8 cellular contexts compared by ENCODE assay signal in the genomic region with DNA sequence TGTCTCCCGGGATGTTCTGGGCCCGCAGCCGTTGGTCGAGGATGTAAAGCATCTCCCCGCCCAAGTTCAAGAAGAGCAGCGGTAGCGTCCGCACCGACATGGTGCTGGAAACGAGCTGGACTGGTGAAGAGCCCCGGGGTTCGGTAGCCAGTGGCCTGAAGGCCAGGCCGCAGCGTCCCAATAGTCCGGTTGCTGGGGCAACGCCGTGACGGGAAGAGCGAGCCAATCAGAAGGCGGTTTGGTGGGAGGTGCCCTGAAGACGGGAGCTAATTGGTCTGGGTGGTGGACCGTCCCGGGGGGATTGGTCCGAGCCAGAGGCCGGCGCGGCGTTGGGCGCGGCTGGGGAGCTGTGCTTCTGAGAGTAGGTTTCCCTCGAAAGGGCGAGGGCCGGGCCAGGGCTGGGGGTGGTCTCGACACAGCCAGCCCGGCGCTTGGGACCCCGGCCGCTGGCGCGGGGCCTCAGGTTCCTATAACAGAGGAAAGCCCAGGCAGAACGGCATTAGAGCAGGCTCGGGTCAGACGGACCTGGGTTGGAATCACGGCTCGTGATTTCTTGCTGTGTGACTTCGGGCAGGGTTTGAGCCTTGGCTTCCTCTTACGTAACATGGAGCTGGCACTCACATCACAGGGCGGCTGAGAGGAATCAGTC. TPM values are rescaled to one million over a fixed set of nuclear protein-coding genes. Genes with fewer than 3 reads are reported as not detected.
DNase-seq lines count a peak whose midpoint lies in the region; ATAC-seq and TF ChIP-seq lines count a peak whose summit lies in the region.

A gene with protein sequence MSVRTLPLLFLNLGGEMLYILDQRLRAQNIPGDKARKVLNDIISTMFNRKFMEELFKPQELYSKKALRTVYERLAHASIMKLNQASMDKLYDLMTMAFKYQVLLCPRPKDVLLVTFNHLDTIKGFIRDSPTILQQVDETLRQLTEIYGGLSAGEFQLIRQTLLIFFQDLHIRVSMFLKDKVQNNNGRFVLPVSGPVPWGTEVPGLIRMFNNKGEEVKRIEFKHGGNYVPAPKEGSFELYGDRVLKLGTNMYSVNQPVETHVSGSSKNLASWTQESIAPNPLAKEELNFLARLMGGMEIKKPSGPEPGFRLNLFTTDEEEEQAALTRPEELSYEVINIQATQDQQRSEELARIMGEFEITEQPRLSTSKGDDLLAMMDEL (minus strand): TSS at position 182 of the 649 bp plus-strand sequence. CDS start 82 bp downstream, at position 100.

- H3K27ac Mint-ChIP-seq in activated CD4-positive, alpha-beta T cell treated with anti-CD3 and anti-CD28 coated beads, Interleukin-2, amount 10 ng/mL, durations not matched to agents 7 days and 5 days, result peak within 1 kb of the TSS; percentile 95

- no peaks in the 10 kb centered on the region for H3K27me3 Mint-ChIP-seq in activated CD4-positive, alpha-beta T cell treated with anti-CD3 and anti-CD28 coated beads, Interleukin-2, amount 10 ng/mL, durations not matched to agents 7 days and 5 days

- H3K27me3 ChIP-seq in layer of hippocampus (ENCODE audit: control insufficient read depth, insufficient read depth, low read length), result no peaks in the 10 kb centered on the region

- ATAC-seq in GM19035 (IDR thresholded peaks at IDR 0.05; ENCODE audit: unreplicated experiment) (peak; percentile 99), HG03354 (IDR thresholded peaks at IDR 0.05; ENCODE audit: poor library complexity, severe bottlenecking, unreplicated experiment) (peak; percentile 99)

- peaks cover 12% of the 10 kb centered on the region for H3K36me3 Mint-ChIP-seq in activated CD4-positive, alpha-beta T cell treated with anti-CD3 and anti-CD28 coated beads, Interleukin-2, amount 10 ng/mL, durations not matched to agents 7 days and 5 days (ENCODE audit: low read depth)

- peak within 1 kb of the TSS; percentile 86 for H3K4me3 Mint-ChIP-seq in activated CD4-positive, alpha-beta T cell treated with anti-CD3 and anti-CD28 coated beads, Interleukin-2, amount 10 ng/mL, durations not matched to agents 7 days and 5 days

- TF ChIP-seq CTCF in AG09319 (IDR thresholded peaks at IDR 0.05; ENCODE audit: low read depth, low read length), result no peak
- no peak for TF ChIP-seq CTCF in coronary artery (IDR thresholded peaks at IDR 0.05)

- DNase-seq in AG09319 (ENCODE audit: extremely low read depth, low read depth), result peak; percentile 94
- peak; percentile 90 for DNase-seq in NCI-H460 (ENCODE audit: extremely low read depth, low read depth)
- peak; percentile 90 for DNase-seq in activated CD4-positive, alpha-beta T cell treated with anti-CD3 and anti-CD28 coated beads, Interleukin-2, amount 10 ng/mL, durations not matched to agents 7 days and 5 days
- DNase-seq in coronary artery (ENCODE audit: low spot score), result peak; percentile 97
- peak; percentile 65 to 85 (median 73) for DNase-seq in stimulated activated CD4-positive, alpha-beta T cell treated with anti-CD3 and anti-CD28 coated beads, Interleukin-1b, Interleukin-23, amount 100 ng/mL, for 24 hours (ENCODE audit: low read depth in 4 of 4, low spot score in 1 of 4)

- peak within 1 kb of the TSS; percentile 97 to 98 for H3K27ac ChIP-seq in coronary artery
- H3K27ac ChIP-seq in layer of hippocampus (ENCODE audit: low read depth, low read length), result peak within 1 kb of the TSS; percentile 93

- H3K4me3 ChIP-seq in coronary artery, result peak within 1 kb of the TSS; percentile 87

- CTCF ChIA-PET in activated CD4-positive, alpha-beta T cell treated with anti-CD3 and anti-CD28 coated beads, Interleukin-2, amount 10 ng/mL, durations not matched to agents 7 days and 5 days (lab: Charles Lee), result interaction anchor here (0.6 to 1.8 kb wide), 5 partner anchors 14 to 301 kb away, joined by 3 to 6 read pairs (median 3); a partner anchor contains a TSS

- peaks cover 34% of the 10 kb centered on the region for H3K4me1 Mint-ChIP-seq in activated CD4-positive, alpha-beta T cell treated with anti-CD3 and anti-CD28 coated beads, Interleukin-2, amount 10 ng/mL, durations not matched to agents 7 days and 5 days

- H3K9me3 Mint-ChIP-seq in activated CD4-positive, alpha-beta T cell treated with anti-CD3 and anti-CD28 coated beads, Interleukin-2, amount 10 ng/mL, durations not matched to agents 7 days and 5 days, result no peaks in the 10 kb centered on the region

- POLR2A ChIA-PET in activated CD4-positive, alpha-beta T cell treated with anti-CD3 and anti-CD28 coated beads, Interleukin-2, amount 10 ng/mL, durations not matched to agents 7 days and 5 days (lab: Charles Lee), result interaction anchor here (0.9 kb wide), 1 partner anchor 14 kb away, joined by 4 read pairs; a partner anchor contains a TSS

RNA-seq across cellular contexts. Expression of the gene that starts here (rescaled TPM):
- 6.0 and 6.8 TPM in 2 replicates for total RNA-seq in NCI-H460 (2014; rRNA removed; shearing (Covaris generic))
- 0.47 and 2.5 TPM in 2 replicates for polyA plus RNA-seq in NCI-H460 (2014; cell fraction: nucleus; rRNA removed)
- total RNA-seq in activated CD4-positive, alpha-beta T cell treated with anti-CD3 and anti-CD28 coated beads, Interleukin-2, amount 10 ng/mL, durations not matched to agents 7 days and 5 days, result 1 to 10 TPM; 1.9 to 2.2 TPM

Comparison
In these comparisons a context has a peak if more than half of its experiments do, and no peak if none do; other contexts are left out.
1. Peak in every context shown above with its lines: DNase-seq, ATAC-seq, H3K4me3 ChIP-seq and H3K27ac ChIP-seq.